In genomic region chr20:38338849-38339520, GRCh38 we compare ENCODE assay signal across 9 cellular contexts. TPM values are rescaled to one million over a fixed set of nuclear protein-coding genes. Genes with fewer than 3 reads are reported as not detected.
DNase-seq lines count a peak whose midpoint lies in the region; ATAC-seq and TF ChIP-seq lines count a peak whose summit lies in the region.
"Had no signal": no experiment of that assay in that cellular context is flagged by ENCODE, and none has a peak within 500 bp of the region (broad histone marks: within the 10 kb centered on the region; RNA-seq: fewer than 3 reads in every experiment).

No MANE protein-coding gene starts in this region.

- peaks cover 0 to 11% (median 7%) of the 10 kb centered on the region in 12 donors for H3K9me3 ChIP-seq in heart left ventricle

- peaks cover 9% of the 10 kb centered on the region for H3K27me3 Mint-ChIP-seq in activated naive CD8-positive, alpha-beta T cell treated with anti-CD3 and anti-CD28 coated beads, Interleukin-2, amount 50 U/mL, for 24 hours

- WGBS in heart left ventricle, 4 donors, result 32 to 43% (median 36%) methylated on average over 7 of the region's 7 CpGs

- no peaks in the 10 kb centered on the region for H3K36me3 ChIP-seq in heart left ventricle

- H3K4me3 ChIP-seq in heart left ventricle, result no peak overlapping the region
- H3K4me3 ChIP-seq: lung had no signal

- intact Hi-C loops in heart left ventricle (cut with DNase I), result loop anchor here in 4 of 10 donors (5.0 to 10.0 kb wide), 2 partner anchors 66 to 68 kb away; no protein-coding TSS in a partner anchor
- intact Hi-C loops in sciatic nerve (cut with DNase I), result no loop called here

- ATAC-seq in SK-N-SH treated with all-trans-retinoic acid at 6 μM for 48 hours (peak; percentile 28; the same call in 1 of the 3 replicates), heart left ventricle (peak in 2 of 4 donors; percentile 31 to 45), sciatic nerve (peak; percentile 38), GM21390 (IDR thresholded peaks at IDR 0.05; ENCODE audit: unreplicated experiment) (no peak), HG03342 (IDR thresholded peaks at IDR 0.05; ENCODE audit: unreplicated experiment) (no peak)
- ATAC-seq in activated naive CD8-positive, alpha-beta T cell treated with anti-CD3 and anti-CD28 coated beads, Interleukin-2, amount 50 U/mL, for 24 hours, result no peak

- no peaks in the 10 kb centered on the region for H3K4me1 Mint-ChIP-seq in activated naive CD8-positive, alpha-beta T cell treated with anti-CD3 and anti-CD28 coated beads, Interleukin-2, amount 50 U/mL, for 24 hours

- TF ChIP-seq POLR2A in heart left ventricle (IDR thresholded peaks at IDR 0.05), result no peak

- H3K27ac Mint-ChIP-seq in activated naive CD8-positive, alpha-beta T cell treated with anti-CD3 and anti-CD28 coated beads, Interleukin-2, amount 50 U/mL, for 24 hours, result no peak overlapping the region

- DNase-seq in NCI-H510A treated with DMSO at 0.1 percent for 48 hours (lab: John Stamatoyannopoulos, UW) (peak; percentile 16), NCI-H510A (lab: John Stamatoyannopoulos, UW) (no peak), heart left ventricle (no peak), sciatic nerve (ENCODE audit: low spot score) (no peak)
- DNase-seq in activated naive CD8-positive, alpha-beta T cell treated with anti-CD3 and anti-CD28 coated beads, Interleukin-2, amount 50 U/mL, for 24 hours, result no peak

- TF ChIP-seq CTCF in heart left ventricle (IDR thresholded peaks at IDR 0.05), result peak in 8 of 12 donors; percentile 12 to 42 (median 24)

- H3K4me3 Mint-ChIP-seq in activated naive CD8-positive, alpha-beta T cell treated with anti-CD3 and anti-CD28 coated beads, Interleukin-2, amount 50 U/mL, for 24 hours, result no peak overlapping the region

- H3K36me3 Mint-ChIP-seq in activated naive CD8-positive, alpha-beta T cell treated with anti-CD3 and anti-CD28 coated beads, Interleukin-2, amount 50 U/mL, for 24 hours (ENCODE audit: low read depth), result peaks cover 2% of the 10 kb centered on the region

- no peak overlapping the region for H3K27ac ChIP-seq in heart left ventricle

- H3K27me3 ChIP-seq in heart left ventricle, result peaks cover 0 to 18% (median 0%) of the 10 kb centered on the region in 9 donors

- H3K4me1 ChIP-seq in heart left ventricle, result peaks cover 0 to 6% (median 0%) of the 10 kb centered on the region in 12 donors

- H3K9me3 Mint-ChIP-seq in activated naive CD8-positive, alpha-beta T cell treated with anti-CD3 and anti-CD28 coated beads, Interleukin-2, amount 50 U/mL, for 24 hours, result peaks cover 12% of the 10 kb centered on the region

TF ChIP-seq in SK-N-SH treated with all-trans-retinoic acid at 6 μM for 48 hours, 23 proteins besides CTCF, POLR2A, EP300 and RAD21:
- TF ChIP-seq ZNF8 (CRISPR knock-in tag; IDR thresholded peaks at IDR 0.05), result no peak
- no peak for TF ChIP-seq ZFP3 (CRISPR knock-in tag; IDR thresholded peaks at IDR 0.05)
- TF ChIP-seq ARNTL (CRISPR knock-in tag; IDR thresholded peaks at IDR 0.05; ENCODE audit: borderline replicate concordance, low read depth), result no peak
- TF ChIP-seq RARB (CRISPR knock-in tag; IDR thresholded peaks at IDR 0.05), result no peak
- TF ChIP-seq TSHZ2 (CRISPR knock-in tag; IDR thresholded peaks at IDR 0.05), result no peak
- TF ChIP-seq ZC3H10 (CRISPR knock-in tag; IDR thresholded peaks at IDR 0.05), result no peak
- TF ChIP-seq ZNF565 (CRISPR knock-in tag; conservative IDR thresholded peaks at IDR 0.05; ENCODE audit: low read depth), result no peak
- TF ChIP-seq ESRRG (CRISPR knock-in tag; IDR thresholded peaks at IDR 0.05), result no peak
- no peak for TF ChIP-seq ISL1 (CRISPR knock-in tag; IDR thresholded peaks at IDR 0.05)

RNA-seq across cellular contexts. Expression of gene LBP, which starts 7.3 kb away (rescaled TPM):
- total RNA-seq in heart left ventricle (1 to 10 TPM in 1 of 9 donors, under 1 TPM in 4, not detected in 4; 0.15 to 1.2 (median 0.35) TPM), sciatic nerve (0.40 TPM)
- polyA plus RNA-seq in heart left ventricle, result under 1 TPM in 1 of 2 donors, not detected in 1; 0.58 TPM

RNA-seq across cellular contexts. Expression of gene BPI, which starts 35.0 kb away (rescaled TPM):
- 1 to 10 TPM in 1 of 9 donors, under 1 TPM in 3, not detected in 5; 0.18 to 2.9 (median 0.32) TPM for total RNA-seq in heart left ventricle
- not detected for polyA plus RNA-seq in heart left ventricle
- total RNA-seq in sciatic nerve, result 2.3 TPM

Comparison
In these comparisons a context has a peak if more than half of its experiments do, and no peak if none do; other contexts are left out.
1. ATAC-seq: peak in SK-N-SH treated with all-trans-retinoic acid at 6 μM for 48 hours (single experiment) and sciatic nerve (single experiment); none in activated naive CD8-positive, alpha-beta T cell treated with anti-CD3 and anti-CD28 coated beads, Interleukin-2, amount 50 U/mL, for 24 hours (single experiment), GM21390 (single experiment) and HG03342 (single experiment).